In the genomic region with DNA sequence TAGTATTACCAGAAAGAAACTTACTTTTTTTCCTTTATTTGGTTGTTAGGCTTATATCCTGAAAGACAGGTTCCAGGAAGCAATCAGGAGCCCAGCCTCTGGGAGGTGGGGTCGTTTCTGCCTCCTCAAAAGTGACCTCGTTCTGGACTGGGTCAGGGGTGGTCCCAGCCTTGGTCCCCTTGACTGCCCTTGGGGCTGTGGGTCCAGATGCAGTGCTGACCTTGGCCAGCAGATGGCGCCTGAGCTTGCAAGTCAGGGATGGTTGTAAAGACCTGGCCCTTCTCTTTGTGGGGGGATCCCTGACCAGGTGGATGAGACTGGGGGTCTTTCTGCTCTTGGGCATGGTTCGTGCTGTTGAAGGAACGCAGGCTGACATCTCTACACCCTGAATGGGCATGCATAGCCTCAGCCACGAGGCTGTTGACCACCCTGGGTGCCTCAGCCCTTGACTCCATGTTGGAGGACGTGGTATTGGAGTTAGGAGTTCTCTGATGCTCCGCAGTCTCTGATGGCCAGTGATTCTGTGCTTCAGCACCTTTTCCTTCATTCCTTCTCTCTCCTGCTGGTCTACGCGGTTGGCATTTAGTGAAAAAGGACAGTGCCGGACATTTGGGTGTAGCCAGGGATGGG, we compare ENCODE assay signal across 8 cellular contexts.
DNase-seq lines count a peak whose midpoint lies in the region; ATAC-seq and TF ChIP-seq lines count a peak whose summit lies in the region.

No MANE protein-coding gene starts in this region.

- peaks cover 4% of the 10 kb centered on the region for H3K9me3 Mint-ChIP-seq in neural progenitor cell

- H3K36me3 ChIP-seq in OCI-LY1 (ENCODE audit: insufficient read depth, low read length) (no peaks in the 10 kb centered on the region), neural progenitor cell (no peaks in the 10 kb centered on the region)

- H4K20me1 ChIP-seq in OCI-LY1 (ENCODE audit: insufficient read depth, low read length) (no peaks in the 10 kb centered on the region), neural progenitor cell (ENCODE audit: low read depth) (peaks cover 6% of the 10 kb centered on the region)

- H3K9me3 ChIP-seq in OCI-LY1 (ENCODE audit: low read length) (no peaks in the 10 kb centered on the region), neural progenitor cell (ENCODE audit: low read depth) (no peaks in the 10 kb centered on the region)

- H3K79me2 ChIP-seq in OCI-LY1 (ENCODE audit: insufficient read depth, low read length) (no peaks in the 10 kb centered on the region), neural progenitor cell (ENCODE audit: low read depth) (no peaks in the 10 kb centered on the region)

- H3F3A ChIP-seq in OCI-LY1 (ENCODE audit: insufficient read depth, low read length), result no peaks in the 10 kb centered on the region
- no peaks in the 10 kb centered on the region for H3F3A ChIP-seq in neural progenitor cell (ENCODE audit: low read depth)

- DNase-seq in 8988T (peak; percentile 81), fibroblast of the conjunctiva (ENCODE audit: low read depth) (peak; percentile 32), neural progenitor cell (ENCODE audit: low spot score) (peak; percentile 80)
- peak; percentile 55 to 72 for DNase-seq in activated T-helper 1 cell treated with anti-CD3 and anti-CD28 coated beads, Interleukin-2, amount 50 U/mL, for 16 hours (ENCODE audit: low read depth in 1 of 2, low spot score in 1 of 2)
- DNase-seq in stimulated activated naive CD8-positive, alpha-beta T cell treated with anti-CD3 and anti-CD28 coated beads, Interleukin-15, Interleukin-2, amounts not matched to agents 100 U/mL and 50 U/mL, for 24 hours, result peak; percentile 87

- H3K9ac ChIP-seq in OCI-LY1 (ENCODE audit: low read length) (no peak overlapping the region), neural progenitor cell (no peak overlapping the region)

- H3K4me3 ChIP-seq in GM12875 (ENCODE audit: low read depth, low read length) (no peak overlapping the region), OCI-LY1 (ENCODE audit: low read depth, low read length, poor library complexity, severe bottlenecking) (no peak overlapping the region), neural progenitor cell (no peak overlapping the region)

- no peak overlapping the region for H3K27ac Mint-ChIP-seq in neural progenitor cell

- H3K4me1 Mint-ChIP-seq in neural progenitor cell, result no peaks in the 10 kb centered on the region

- no peaks in the 10 kb centered on the region for H3K4me1 ChIP-seq in OCI-LY1 (ENCODE audit: insufficient read depth, low read length, severe bottlenecking)
- no peaks in the 10 kb centered on the region for H3K4me1 ChIP-seq in neural progenitor cell

- H3K4me3 Mint-ChIP-seq in neural progenitor cell, result no peak overlapping the region

- peaks cover 6% of the 10 kb centered on the region for H3K27me3 Mint-ChIP-seq in neural progenitor cell (ENCODE audit: insufficient read depth, low read depth)

- no peaks in the 10 kb centered on the region for H3K27me3 ChIP-seq in OCI-LY1 (ENCODE audit: insufficient read depth, low read length)
- H3K27me3 ChIP-seq in neural progenitor cell, result no peaks in the 10 kb centered on the region

- no peak overlapping the region for H3K27ac ChIP-seq in OCI-LY1 (ENCODE audit: low read depth, low read length, poor library complexity, severe bottlenecking)
- no peak overlapping the region for H3K27ac ChIP-seq in neural progenitor cell

- peak; percentile 69 for ATAC-seq in HG03097 (IDR thresholded peaks at IDR 0.05; ENCODE audit: low FRiP score, unreplicated experiment)
- ATAC-seq in stimulated activated naive CD8-positive, alpha-beta T cell treated with anti-CD3 and anti-CD28 coated beads, Interleukin-15, Interleukin-2, amounts not matched to agents 100 U/mL and 50 U/mL, for 24 hours, result peak; percentile 64

- H3K9me2 ChIP-seq in OCI-LY1 (ENCODE audit: low read depth, low read length), result no peaks in the 10 kb centered on the region

- peaks cover 5% of the 10 kb centered on the region for H3K36me3 Mint-ChIP-seq in neural progenitor cell

- no peak overlapping the region for H2AFZ ChIP-seq in OCI-LY1 (ENCODE audit: low read length)
- H2AFZ ChIP-seq in neural progenitor cell (replicated peaks), result no peak overlapping the region

- H3K4me2 ChIP-seq in OCI-LY1 (ENCODE audit: low read length), result no peak overlapping the region
- H3K4me2 ChIP-seq in neural progenitor cell, result no peak overlapping the region

- TF ChIP-seq CTCF in GM12875 (IDR thresholded peaks at IDR 0.05; ENCODE audit: borderline replicate concordance, insufficient read depth, low read depth, low read length), result peak; percentile 99
- peak; percentile 98 for TF ChIP-seq CTCF in OCI-LY1 (IDR thresholded peaks at IDR 0.05; ENCODE audit: low read length)
- peak; percentile 94 for TF ChIP-seq CTCF in neural progenitor cell (IDR thresholded peaks at IDR 0.05)

Comparison
In these comparisons a context has a peak if more than half of its experiments do, and no peak if none do; other contexts are left out.
1. DNase-seq: peak in every context shown above with its lines; median percentile 87 in stimulated activated naive CD8-positive, alpha-beta T cell treated with anti-CD3 and anti-CD28 coated beads, Interleukin-15, Interleukin-2, amounts not matched to agents 100 U/mL and 50 U/mL, for 24 hours; 81 in 8988T; 80 in neural progenitor cell; 64 in activated T-helper 1 cell treated with anti-CD3 and anti-CD28 coated beads, Interleukin-2, amount 50 U/mL, for 16 hours; 32 in fibroblast of the conjunctiva.